Comparison of ENCODE assay signal across 33 cellular contexts in the genomic region with DNA sequence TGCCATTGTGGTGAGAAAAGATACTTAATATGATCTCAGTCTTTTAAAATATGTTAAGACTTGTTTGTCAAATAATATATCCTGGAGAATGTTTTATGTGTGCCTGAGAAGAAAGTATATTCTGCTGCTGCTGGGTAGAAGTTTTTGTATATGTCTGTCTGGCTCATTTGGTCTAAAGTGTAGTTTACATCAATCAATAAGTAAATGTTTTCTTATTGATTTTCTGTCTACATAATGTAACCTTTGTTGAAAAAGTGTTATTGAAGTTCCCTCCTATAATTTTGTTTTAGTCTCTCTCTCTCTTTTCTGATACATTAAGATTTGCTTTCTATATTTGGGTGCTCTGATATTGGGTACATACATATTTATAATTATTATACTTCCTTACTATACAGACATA.
"Had no signal": no experiment of that assay in that cellular context is flagged by ENCODE, and none has a peak within 500 bp of the region (broad histone marks: within the 10 kb centered on the region; RNA-seq: fewer than 3 reads in every experiment).

No MANE protein-coding gene starts in this region.

- ATAC-seq: activated naive CD4-positive, alpha-beta T cell treated with anti-CD3 and anti-CD28 coated beads, Interleukin-2, amount 50 U/mL, for 72 hours; activated naive CD8-positive, alpha-beta T cell treated with anti-CD3 and anti-CD28 coated beads, Interleukin-2, amount 50 U/mL, for 24 hours; activated T-cell treated with anti-CD3 and anti-CD28 coated beads, Interleukin-2, amount 50 U/mL, for 4 hours; activated T-cell treated with anti-CD3 and anti-CD28 coated beads, Interleukin-2, amount 50 U/mL, for 72 hours; activated T-helper 17 cell treated with anti-CD3 and anti-CD28 coated beads, Interleukin-2, amount 50 U/mL, for 72 hours; body of pancreas had no signal

- H3K27me3 ChIP-seq: adrenal gland, ascending aorta, body of pancreas, brain microvascular endothelial cell, breast epithelium, cardiac muscle cell had no signal

- FAIRE-seq: astrocyte, bronchial epithelial cell had no signal

- DNase-seq: activated effector memory CD4-positive, alpha-beta T cell treated with anti-CD3 and anti-CD28 coated beads, Interleukin-2, amount 50 U/mL, for 16 hours; activated effector memory CD4-positive, alpha-beta T cell treated with Interleukin-2 at 50 U/mL for 16 hours; activated gamma-delta T cell; activated gamma-delta T cell treated with Interleukin-2 at 50 U/mL for 16 hours; activated naive CD4-positive, alpha-beta T cell; activated naive CD4-positive, alpha-beta T cell treated with anti-CD3 and anti-CD28 coated beads for 36 hours; activated naive CD4-positive, alpha-beta T cell treated with anti-CD3 and anti-CD28 coated beads, Interleukin-2, amount 10 ng/mL, durations not matched to agents 7 days and 5 days; activated naive CD4-positive, alpha-beta T cell treated with anti-CD3 and anti-CD28 coated beads, Interleukin-2, amount 50 U/mL, for 16 hours; activated naive CD4-positive, alpha-beta T cell treated with Interleukin-2 at 50 U/mL for 16 hours; activated naive CD8-positive, alpha-beta T cell treated with anti-CD3 and anti-CD28 coated beads for 36 hours; activated naive CD8-positive, alpha-beta T cell treated with anti-CD3 and anti-CD28 coated beads, Interleukin-2, amount 10 ng/mL, durations not matched to agents 7 days and 5 days; activated naive CD8-positive, alpha-beta T cell treated with anti-CD3 and anti-CD28 coated beads, Interleukin-2, amount 50 U/mL, for 24 hours; activated T-cell treated with anti-CD3 and anti-CD28 coated beads, Interleukin-2, amount 50 U/mL, for 24 hours; activated T-cell treated with anti-CD3 and anti-CD28 coated beads, Interleukin-2, amount 50 U/mL, for 4 hours; activated T-cell treated with anti-CD3 and anti-CD28 coated beads, Interleukin-2, amount 50 U/mL, for 48 hours; activated T-cell treated with anti-CD3 and anti-CD28 coated beads, Interleukin-2, amount 50 U/mL, for 72 hours; adrenal gland; amniotic stem cell; amygdala; anterior cingulate cortex; aorta; body of pancreas; brain microvascular endothelial cell; caudate nucleus; central memory CD4-positive, alpha-beta T cell; cerebellar nuclear complex had no signal

- H3K4me3 ChIP-seq: adrenal gland, ascending aorta, body of pancreas, breast epithelium, cardiac muscle cell had no signal

- H3K4me1 ChIP-seq: adrenal gland, ascending aorta, body of pancreas, breast epithelium had no signal

- H3K36me3 ChIP-seq: adrenal gland, ascending aorta, brain microvascular endothelial cell, breast epithelium, cardiac muscle cell had no signal

- H3K27ac ChIP-seq: adrenal gland, ascending aorta, body of pancreas, brain microvascular endothelial cell, breast epithelium, cardiac muscle cell had no signal

- H3K9me3 ChIP-seq: adrenal gland, body of pancreas, breast epithelium had no signal
